Comparison of ENCODE assay signal across 1 cellular context in genomic region chr22:37842015-37842793, GRCh38.
TF ChIP-seq lines count a peak whose summit lies in the region.

No MANE protein-coding gene starts in this region.

TF ChIP-seq in GM23338, 12 proteins besides CTCF, POLR2A, EP300 and RAD21 (continued from another document):
- TF ChIP-seq ZNF462 (CRISPR knock-in tag; IDR thresholded peaks at IDR 0.05) (no peak), JUNB (IDR thresholded peaks at IDR 0.05; ENCODE audit: unreplicated experiment) (no peak), CREB1 (CRISPR knock-in tag; IDR thresholded peaks at IDR 0.05; ENCODE audit: low read depth) (no peak)
TF ChIP-seq in GM23338: peak in this region for 0.
